In genomic region chr3:25503758-25504157, GRCh38 we compare ENCODE assay signal across 15 cellular contexts.
DNase-seq lines count a peak whose midpoint lies in the region; ATAC-seq and TF ChIP-seq lines count a peak whose summit lies in the region.
"Had no signal": no experiment of that assay in that cellular context is flagged by ENCODE, and none has a peak within 500 bp of the region (broad histone marks: within the 10 kb centered on the region; RNA-seq: fewer than 3 reads in every experiment).

No MANE protein-coding gene starts in this region.

- DNase-seq in cardiac muscle cell (ENCODE audit: low read depth in 1 of 2, low spot score in 1 of 2) (no peak), heart left ventricle (no peak), chondrocyte (ENCODE audit: low spot score) (no peak), type B pancreatic cell (ENCODE audit: extremely low spot score, unreplicated experiment) (no peak), sciatic nerve (ENCODE audit: low spot score) (no peak), hepatic stellate cell (ENCODE audit: low spot score) (no peak)
- no peak for DNase-seq in activated CD8-positive, alpha-beta T cell treated with anti-CD3 and anti-CD28 coated beads for 36 hours
- DNase-seq: NCI-H187 treated with DMSO at 0.1 percent for 48 hours, NCI-H2171, NCI-H446 treated with DMSO at 0.1 percent for 48 hours, NCI-H748 treated with DMSO at 0.1 percent for 48 hours had no signal

- H2AFZ ChIP-seq in neural cell (ENCODE audit: low read depth, low read length): no peak overlapping the region

- H3K4me3 Mint-ChIP-seq in chondrocyte (ENCODE audit: unreplicated experiment) (no peak overlapping the region), type B pancreatic cell (peak overlapping the region; percentile 29)
- H3K4me3 Mint-ChIP-seq in activated CD8-positive, alpha-beta T cell treated with anti-CD3 and anti-CD28 coated beads for 36 hours: no peak overlapping the region

- no peaks in the 10 kb centered on the region for H3K9me3 ChIP-seq in cardiac muscle cell (ENCODE audit: low read depth)
- no peaks in the 10 kb centered on the region for H3K9me3 ChIP-seq in heart left ventricle
- H3K9me3 ChIP-seq in neural cell (ENCODE audit: low read length): no peaks in the 10 kb centered on the region

- no peaks in the 10 kb centered on the region for H4K20me1 ChIP-seq in neural cell (ENCODE audit: insufficient read depth)
- H4K20me1 ChIP-seq: BLaER1 treated with 17β-estradiol and CSF1 and Interleukin-3, amounts not matched to agents 10 nM and 100 nM had no signal

- H3K79me2 ChIP-seq in neural cell (replicated peaks; ENCODE audit: insufficient read depth, low read length): no peaks in the 10 kb centered on the region

- H3K4me3 ChIP-seq in cardiac muscle cell (no peak overlapping the region), heart left ventricle (no peak overlapping the region), neural cell (ENCODE audit: low read length) (no peak overlapping the region)
- H3K4me3 ChIP-seq: BLaER1 treated with 17β-estradiol and CSF1 and Interleukin-3, amounts not matched to agents 10 nM and 100 nM had no signal

- H3K36me3 ChIP-seq in cardiac muscle cell (peaks cover 2% of the 10 kb centered on the region), heart left ventricle (peaks cover 0 to 15% (median 0%) of the 10 kb centered on the region in 9 donors), neural cell (ENCODE audit: insufficient read depth, low read length) (no peaks in the 10 kb centered on the region)
- H3K36me3 ChIP-seq: BLaER1 treated with 17β-estradiol and CSF1 and Interleukin-3, amounts not matched to agents 10 nM and 100 nM had no signal

- POLR2A ChIA-PET in activated CD8-positive, alpha-beta T cell treated with anti-CD3 and anti-CD28 coated beads for 36 hours (lab: Charles Lee): no interaction called here

- CTCF ChIA-PET in activated CD8-positive, alpha-beta T cell treated with anti-CD3 and anti-CD28 coated beads for 36 hours (lab: Charles Lee): no interaction called here

- no peak overlapping the region for H3K9ac ChIP-seq in neural cell (ENCODE audit: low read length)
- H3K9ac ChIP-seq: BLaER1 treated with 17β-estradiol and CSF1 and Interleukin-3, amounts not matched to agents 10 nM and 100 nM had no signal

- H3K27me3 ChIP-seq in cardiac muscle cell: no peaks in the 10 kb centered on the region
- no peaks in the 10 kb centered on the region for H3K27me3 ChIP-seq in heart left ventricle
- H3K27me3 ChIP-seq in neural cell (ENCODE audit: insufficient read depth, low read depth, low read length): no peaks in the 10 kb centered on the region
- H3K27me3 ChIP-seq: BLaER1 treated with 17β-estradiol and CSF1 and Interleukin-3, amounts not matched to agents 10 nM and 100 nM had no signal

- H3K27me3 Mint-ChIP-seq in chondrocyte (ENCODE audit: low read depth) (no peaks in the 10 kb centered on the region), type B pancreatic cell (no peaks in the 10 kb centered on the region)
- H3K27me3 Mint-ChIP-seq in activated CD8-positive, alpha-beta T cell treated with anti-CD3 and anti-CD28 coated beads for 36 hours: no peaks in the 10 kb centered on the region

- intact Hi-C loops in heart left ventricle (cut with DNase I): loop anchor here in 1 of 10 donors (10.0 kb wide), 1 partner anchor 69 kb away; no protein-coding TSS in a partner anchor
- intact Hi-C loops in activated CD8-positive, alpha-beta T cell treated with anti-CD3 and anti-CD28 coated beads for 36 hours (cut with micrococcal nuclease): no loop called here
- intact Hi-C loops in sciatic nerve (cut with DNase I): no loop called here

- no peaks in the 10 kb centered on the region for H3F3A ChIP-seq in neural cell (ENCODE audit: insufficient read depth, low read length, poor library complexity, severe bottlenecking)

- ATAC-seq in heart left ventricle: no peak
- no peak for ATAC-seq in activated CD8-positive, alpha-beta T cell treated with anti-CD3 and anti-CD28 coated beads for 36 hours
- ATAC-seq in sciatic nerve: no peak
- ATAC-seq: Right ventricle myocardium inferior had no signal

- TF ChIP-seq CTCF in cardiac muscle cell (IDR thresholded peaks at IDR 0.05; ENCODE audit: low read depth, low read length): no peak
- no peak for TF ChIP-seq CTCF in heart left ventricle (IDR thresholded peaks at IDR 0.05)
- TF ChIP-seq CTCF in chondrocyte (IDR thresholded peaks at IDR 0.05): no peak
- no peak for TF ChIP-seq CTCF in neural cell (IDR thresholded peaks at IDR 0.05; ENCODE audit: poor library complexity, severe bottlenecking)
- TF ChIP-seq CTCF in type B pancreatic cell (conservative IDR thresholded peaks at IDR 0.05): no peak
- TF ChIP-seq CTCF in activated CD8-positive, alpha-beta T cell treated with anti-CD3 and anti-CD28 coated beads for 36 hours (IDR thresholded peaks at IDR 0.05): no peak

- H3K4me1 ChIP-seq in cardiac muscle cell (ENCODE audit: low read depth) (peaks cover 13% of the 10 kb centered on the region), heart left ventricle (peaks cover 0 to 53% (median 32%) of the 10 kb centered on the region in 12 donors)
- H3K4me1 ChIP-seq: BLaER1 treated with 17β-estradiol and CSF1 and Interleukin-3, amounts not matched to agents 10 nM and 100 nM had no signal

- H3K9me2 ChIP-seq in neural cell (ENCODE audit: insufficient read depth, low read length): no peaks in the 10 kb centered on the region

- no peak overlapping the region for H3K4me2 ChIP-seq in neural cell (ENCODE audit: low read length)
- H3K4me2 ChIP-seq: BLaER1 treated with 17β-estradiol and CSF1 and Interleukin-3, amounts not matched to agents 10 nM and 100 nM had no signal

- H3K36me3 Mint-ChIP-seq in chondrocyte (ENCODE audit: low read depth): peaks cover 6% of the 10 kb centered on the region
- peaks cover 51% of the 10 kb centered on the region for H3K36me3 Mint-ChIP-seq in type B pancreatic cell
- H3K36me3 Mint-ChIP-seq in activated CD8-positive, alpha-beta T cell treated with anti-CD3 and anti-CD28 coated beads for 36 hours (ENCODE audit: low read depth): no peaks in the 10 kb centered on the region

- 64 to 75% (median 69%) methylated on average over 6 of the region's 6 CpGs for WGBS in heart left ventricle, 4 donors

- H3K27ac ChIP-seq in cardiac muscle cell: peak overlapping the region; percentile 60
- peak overlapping the region in 3 of 12 donors; percentile 7 to 12 (median 9) for H3K27ac ChIP-seq in heart left ventricle
- no peak overlapping the region for H3K27ac ChIP-seq in neural cell (ENCODE audit: low read length)
- H3K27ac ChIP-seq: 22Rv1; BLaER1 treated with 17β-estradiol and CSF1 and Interleukin-3, amounts not matched to agents 10 nM and 100 nM had no signal

- no peaks in the 10 kb centered on the region for H3K9me3 Mint-ChIP-seq in chondrocyte (ENCODE audit: low read depth)
- H3K9me3 Mint-ChIP-seq in type B pancreatic cell: peaks cover 11% of the 10 kb centered on the region
- no peaks in the 10 kb centered on the region for H3K9me3 Mint-ChIP-seq in activated CD8-positive, alpha-beta T cell treated with anti-CD3 and anti-CD28 coated beads for 36 hours

- H3K4me1 Mint-ChIP-seq in chondrocyte (ENCODE audit: low read depth): peaks cover 48% of the 10 kb centered on the region
- H3K4me1 Mint-ChIP-seq in type B pancreatic cell (ENCODE audit: unreplicated experiment): peaks cover 39% of the 10 kb centered on the region
- no peaks in the 10 kb centered on the region for H3K4me1 Mint-ChIP-seq in activated CD8-positive, alpha-beta T cell treated with anti-CD3 and anti-CD28 coated beads for 36 hours (ENCODE audit: low read depth)

- TF ChIP-seq POLR2A in heart left ventricle (IDR thresholded peaks at IDR 0.05): no peak

- TF ChIP-seq EP300 in neural cell (conservative IDR thresholded peaks at IDR 0.05; ENCODE audit: poor library complexity, severe bottlenecking): no peak

- peak overlapping the region; percentile 55 for H3K27ac Mint-ChIP-seq in chondrocyte (ENCODE audit: unreplicated experiment)
- peak overlapping the region; percentile 67 for H3K27ac Mint-ChIP-seq in type B pancreatic cell
- no peak overlapping the region for H3K27ac Mint-ChIP-seq in activated CD8-positive, alpha-beta T cell treated with anti-CD3 and anti-CD28 coated beads for 36 hours

- no peak for TF ChIP-seq RAD21 in neural cell (conservative IDR thresholded peaks at IDR 0.05)

TF ChIP-seq in neural cell, 6 proteins besides CTCF, POLR2A, EP300 and RAD21:
- TF ChIP-seq POLR2AphosphoS5 (IDR thresholded peaks at IDR 0.05) (peak; percentile 18), MXI1 (conservative IDR thresholded peaks at IDR 0.05; ENCODE audit: poor library complexity, severe bottlenecking) (no peak)
